1 cellular context compared by ENCODE assay signal in the genomic region with DNA sequence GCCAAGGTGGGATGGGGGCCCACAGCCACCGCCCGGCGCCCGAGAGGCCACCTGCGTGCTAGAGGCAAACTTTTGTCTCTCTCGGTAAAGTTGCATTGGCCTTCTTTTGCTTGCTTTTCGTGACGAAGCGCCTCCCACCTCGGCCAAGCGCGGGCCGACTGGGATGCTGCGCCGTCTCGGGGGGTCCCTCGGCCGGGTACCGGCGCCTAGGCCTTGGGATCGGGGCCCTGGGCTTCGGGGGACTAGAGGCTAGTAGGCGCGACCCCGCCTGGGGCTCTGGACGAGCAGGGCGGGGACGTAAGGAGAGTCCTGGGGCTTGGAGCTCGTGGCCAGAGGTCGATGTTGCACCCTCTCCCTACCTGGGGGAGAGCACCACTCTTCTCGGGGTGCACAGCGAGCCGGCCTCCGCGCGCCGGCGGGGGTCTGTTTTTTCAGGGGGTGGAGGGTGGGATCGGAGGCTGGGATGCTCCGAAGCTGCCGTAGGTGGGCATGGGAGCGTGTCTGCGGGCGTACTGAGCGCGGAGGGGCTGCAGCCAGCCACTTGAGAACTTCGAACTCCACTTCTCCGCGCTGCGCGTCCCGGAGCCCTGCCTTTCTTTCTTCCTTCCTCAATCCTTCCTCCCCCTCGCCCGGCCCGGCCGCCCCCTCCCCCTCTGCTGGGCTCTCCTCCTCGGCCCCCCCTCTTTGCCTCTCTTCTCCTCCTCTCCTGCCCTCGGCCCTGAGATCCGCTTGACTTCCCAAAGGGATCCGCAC.
TF ChIP-seq lines count a peak whose summit lies in the region.

No MANE protein-coding gene starts in this region.

TF ChIP-seq in HEK293, 187 proteins besides CTCF, POLR2A, EP300 and RAD21 (continued from another document):
- TF ChIP-seq PRDM1 (tag by site-specific recombination; IDR thresholded peaks at IDR 0.05), result no peak
- no peak for TF ChIP-seq ZNF311 (tag by site-specific recombination; IDR thresholded peaks at IDR 0.05; ENCODE audit: borderline replicate concordance)
- TF ChIP-seq ZBTB17 (tag by site-specific recombination; IDR thresholded peaks at IDR 0.05), result peak; percentile 55; the same call in 1 of the 2 replicates
- no peak for TF ChIP-seq ZNF510 (tag by site-specific recombination; IDR thresholded peaks at IDR 0.05; ENCODE audit: insufficient replicate concordance)
- TF ChIP-seq ZBTB20 (tag by site-specific recombination; IDR thresholded peaks at IDR 0.05), result peak; percentile 47; the same call in 1 of the 2 replicates
- no peak for TF ChIP-seq YY1 (tag by site-specific recombination; IDR thresholded peaks at IDR 0.05)
- no peak for TF ChIP-seq ZFP3 (tag by site-specific recombination; IDR thresholded peaks at IDR 0.05; ENCODE audit: low read depth)
- TF ChIP-seq ZNF561 (tag by site-specific recombination; IDR thresholded peaks at IDR 0.05; ENCODE audit: borderline replicate concordance), result no peak
- no peak for TF ChIP-seq ZNF324 (tag by site-specific recombination; IDR thresholded peaks at IDR 0.05)
- TF ChIP-seq SP3 (tag by site-specific recombination; IDR thresholded peaks at IDR 0.05), result peak; percentile 39
- no peak for TF ChIP-seq KLF7 (tag by site-specific recombination; IDR thresholded peaks at IDR 0.05; ENCODE audit: borderline replicate concordance)
- no peak for TF ChIP-seq ZNF529 (tag by site-specific recombination; IDR thresholded peaks at IDR 0.05; ENCODE audit: insufficient replicate concordance)
- no peak for TF ChIP-seq ZNF426 (tag by site-specific recombination; IDR thresholded peaks at IDR 0.05)
- TF ChIP-seq ZNF404 (tag by site-specific recombination; IDR thresholded peaks at IDR 0.05), result no peak
- TF ChIP-seq GLIS2 (tag by site-specific recombination; IDR thresholded peaks at IDR 0.05), result peak; percentile 82
- no peak for TF ChIP-seq ZSCAN23 (tag by site-specific recombination; IDR thresholded peaks at IDR 0.05)
- TF ChIP-seq ZBTB1 (tag by site-specific recombination; IDR thresholded peaks at IDR 0.05), result no peak
- no peak for TF ChIP-seq ZNF433 (tag by site-specific recombination; IDR thresholded peaks at IDR 0.05; ENCODE audit: low read depth)
